In the genomic region with DNA sequence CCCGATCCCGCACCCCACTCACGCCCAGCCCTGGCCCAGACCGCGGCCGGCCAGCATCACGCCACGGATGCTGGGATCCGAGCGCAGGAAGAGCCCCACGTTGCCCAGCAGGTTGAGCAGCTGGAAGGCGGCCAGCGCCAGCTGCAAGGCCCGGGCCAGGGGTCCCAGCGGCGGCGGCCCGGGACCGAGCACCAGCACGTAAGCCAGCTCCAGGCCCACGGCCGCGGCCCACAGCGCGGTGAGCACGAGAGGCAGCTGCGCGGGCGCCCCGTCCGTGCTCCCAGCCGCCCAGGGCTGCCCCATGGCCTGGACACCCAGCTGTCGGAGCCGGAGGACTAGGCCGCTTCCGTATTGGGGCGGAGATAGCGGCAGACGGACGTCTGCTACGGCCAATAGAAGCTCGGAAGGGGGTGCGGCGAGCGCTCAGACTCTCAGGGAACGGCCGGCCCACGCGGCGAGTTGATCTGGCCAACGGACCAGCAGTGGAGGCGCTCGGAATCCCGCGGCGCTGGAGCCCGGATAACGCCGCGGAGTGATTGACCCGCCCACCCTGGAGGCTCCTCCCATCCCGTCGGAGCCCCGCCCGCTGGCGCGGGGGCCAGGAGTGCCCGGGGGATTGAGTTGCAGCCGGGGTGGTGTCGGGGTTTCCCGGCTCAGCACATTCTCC, we compare ENCODE assay signal across 8 cellular contexts. TPM values are rescaled to one million over a fixed set of nuclear protein-coding genes. Genes with fewer than 3 reads are reported as not detected.
A peak's percentile ranks its signal among the peaks of the same experiment; 100 is the strongest.
DNase-seq lines count a peak whose midpoint lies in the region; ATAC-seq, FAIRE-seq and TF ChIP-seq lines count a peak whose summit lies in the region.

A gene with protein sequence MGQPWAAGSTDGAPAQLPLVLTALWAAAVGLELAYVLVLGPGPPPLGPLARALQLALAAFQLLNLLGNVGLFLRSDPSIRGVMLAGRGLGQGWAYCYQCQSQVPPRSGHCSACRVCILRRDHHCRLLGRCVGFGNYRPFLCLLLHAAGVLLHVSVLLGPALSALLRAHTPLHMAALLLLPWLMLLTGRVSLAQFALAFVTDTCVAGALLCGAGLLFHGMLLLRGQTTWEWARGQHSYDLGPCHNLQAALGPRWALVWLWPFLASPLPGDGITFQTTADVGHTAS (minus strand): TSS at position 348 of the 667 bp plus-strand sequence. CDS start 45 bp downstream, at position 303.

- peaks cover 15% of the 10 kb centered on the region for H3K27me3 Mint-ChIP-seq in activated CD4-positive, alpha-beta T cell treated with anti-CD3 and anti-CD28 coated beads, Interleukin-2, amount 10 ng/mL, durations not matched to agents 7 days and 5 days
- peaks cover 35% of the 10 kb centered on the region for H3K27me3 Mint-ChIP-seq in dendritic cell treated with granulocyte-macrophage colony-stimulating factor and Interleukin-4, amounts not matched to agents 40 ng/mL and 50 ng/mL, for 4 days

- peaks cover 9% of the 10 kb centered on the region for H3K36me3 Mint-ChIP-seq in activated CD4-positive, alpha-beta T cell treated with anti-CD3 and anti-CD28 coated beads, Interleukin-2, amount 10 ng/mL, durations not matched to agents 7 days and 5 days (ENCODE audit: low read depth)
- H3K36me3 Mint-ChIP-seq in dendritic cell treated with granulocyte-macrophage colony-stimulating factor and Interleukin-4, amounts not matched to agents 40 ng/mL and 50 ng/mL, for 4 days (ENCODE audit: low read depth) = peaks cover 29% of the 10 kb centered on the region

- no peaks in the 10 kb centered on the region; the same call in 1 of the 2 replicates for H3K4me1 ChIP-seq in BE2C

- no peaks in the 10 kb centered on the region for H3K36me3 ChIP-seq in BE2C

- peak; percentile 85 for ATAC-seq in HG03460 (IDR thresholded peaks at IDR 0.05; ENCODE audit: unreplicated experiment)
- ATAC-seq in left lobe of liver = peak; percentile 97

- H3K27me3 ChIP-seq in BE2C = no peaks in the 10 kb centered on the region

- no peaks in the 10 kb centered on the region for H3K9me3 Mint-ChIP-seq in activated CD4-positive, alpha-beta T cell treated with anti-CD3 and anti-CD28 coated beads, Interleukin-2, amount 10 ng/mL, durations not matched to agents 7 days and 5 days
- no peaks in the 10 kb centered on the region for H3K9me3 Mint-ChIP-seq in dendritic cell treated with granulocyte-macrophage colony-stimulating factor and Interleukin-4, amounts not matched to agents 40 ng/mL and 50 ng/mL, for 4 days

- DNase-seq in BE2C (peak; percentile 98), GM19239 (ENCODE audit: insufficient read length, low spot score) (peak; percentile 98), NCI-H526 (lab: John Stamatoyannopoulos, UW) (peak; percentile 93 to 99), left lobe of liver (ENCODE audit: low spot score) (peak; percentile 99)
- peak; percentile 85 for DNase-seq in activated CD4-positive, alpha-beta T cell treated with anti-CD3 and anti-CD28 coated beads, Interleukin-2, amount 10 ng/mL, durations not matched to agents 7 days and 5 days
- peak; percentile 64 for DNase-seq in stimulated activated CD4-positive, alpha-beta T cell treated with anti-CD3 and anti-CD28 coated beads, Interleukin-2, amount 100 ng/mL, for 4 hours (ENCODE audit: low read depth)

- H3K9me3 ChIP-seq in BE2C = no peaks in the 10 kb centered on the region

- intact Hi-C loops in dendritic cell treated with granulocyte-macrophage colony-stimulating factor and Interleukin-4, amounts not matched to agents 40 ng/mL and 50 ng/mL, for 4 days (cut with micrococcal nuclease) = loop anchor here (1.0 kb wide), 1 partner anchor 132 kb away; no protein-coding TSS in a partner anchor

- H3K27ac Mint-ChIP-seq in activated CD4-positive, alpha-beta T cell treated with anti-CD3 and anti-CD28 coated beads, Interleukin-2, amount 10 ng/mL, durations not matched to agents 7 days and 5 days = peak within 1 kb of the TSS; percentile 88
- peak within 1 kb of the TSS; percentile 76 for H3K27ac Mint-ChIP-seq in dendritic cell treated with granulocyte-macrophage colony-stimulating factor and Interleukin-4, amounts not matched to agents 40 ng/mL and 50 ng/mL, for 4 days

- H3K4me3 Mint-ChIP-seq in activated CD4-positive, alpha-beta T cell treated with anti-CD3 and anti-CD28 coated beads, Interleukin-2, amount 10 ng/mL, durations not matched to agents 7 days and 5 days = peak within 1 kb of the TSS; percentile 85
- H3K4me3 Mint-ChIP-seq in dendritic cell treated with granulocyte-macrophage colony-stimulating factor and Interleukin-4, amounts not matched to agents 40 ng/mL and 50 ng/mL, for 4 days = peak within 1 kb of the TSS; percentile 79

- CTCF ChIA-PET in activated CD4-positive, alpha-beta T cell treated with anti-CD3 and anti-CD28 coated beads, Interleukin-2, amount 10 ng/mL, durations not matched to agents 7 days and 5 days (lab: Charles Lee) = interaction anchor here (0.5 to 2.1 kb wide), 7 partner anchors 9 to 248 kb away, joined by 3 to 11 read pairs (median 3); a partner anchor contains a TSS

- POLR2A ChIA-PET in activated CD4-positive, alpha-beta T cell treated with anti-CD3 and anti-CD28 coated beads, Interleukin-2, amount 10 ng/mL, durations not matched to agents 7 days and 5 days (lab: Charles Lee) = interaction anchor here (0.6 to 1.1 kb wide), 3 partner anchors 11 to 1039 kb away, joined by 3 to 5 read pairs (median 4); no protein-coding TSS in a partner anchor

- peak; percentile 95 for FAIRE-seq in GM19239 (lab: Jason Lieb, UNC)

- peak within 1 kb of the TSS; percentile 84 for H3K4me3 ChIP-seq in BE2C (ENCODE audit: low read depth, low read length)

- no peak for TF ChIP-seq CTCF in BE2C (IDR thresholded peaks at IDR 0.05; ENCODE audit: low read depth, low read length)

- peaks cover 27% of the 10 kb centered on the region for H3K4me1 Mint-ChIP-seq in activated CD4-positive, alpha-beta T cell treated with anti-CD3 and anti-CD28 coated beads, Interleukin-2, amount 10 ng/mL, durations not matched to agents 7 days and 5 days
- peaks cover 41% of the 10 kb centered on the region for H3K4me1 Mint-ChIP-seq in dendritic cell treated with granulocyte-macrophage colony-stimulating factor and Interleukin-4, amounts not matched to agents 40 ng/mL and 50 ng/mL, for 4 days (ENCODE audit: low read depth)

RNA-seq across cellular contexts. Expression of the gene that starts here (rescaled TPM):
- 10.0 TPM for polyA plus RNA-seq in BE2C (2012; ENCODE audit: insufficient read depth, insufficient read length, low read depth)
- total RNA-seq in activated CD4-positive, alpha-beta T cell treated with anti-CD3 and anti-CD28 coated beads, Interleukin-2, amount 10 ng/mL, durations not matched to agents 7 days and 5 days = 10 to 100 TPM; 16.8 to 16.9 TPM
- 6.9 TPM for total RNA-seq in left lobe of liver

Comparison
In these comparisons a context has a peak if more than half of its experiments do, and no peak if none do; other contexts are left out.
1. Peak in every context shown above with its lines: DNase-seq, ATAC-seq and H3K4me3 ChIP-seq.